ENCODE assay signal across 25 cellular contexts in the genomic region with DNA sequence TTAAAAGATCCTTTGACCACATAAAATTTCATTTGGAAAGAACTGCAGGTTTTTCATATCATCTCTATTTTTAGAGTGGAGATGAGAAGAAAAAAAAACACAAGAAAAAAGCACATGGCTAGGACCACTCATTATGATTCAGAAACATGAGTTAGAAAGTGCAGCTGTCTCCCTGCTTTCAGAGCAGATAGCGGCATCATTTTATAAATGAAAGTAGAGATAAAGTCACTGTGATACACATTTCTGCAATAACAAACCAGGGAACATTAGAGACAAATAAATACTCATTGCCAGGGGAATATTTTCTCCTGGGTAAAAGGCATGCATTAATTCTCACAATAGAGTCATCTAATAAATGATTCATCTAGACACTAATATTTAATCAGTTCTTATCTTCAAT.
"Had no signal": no experiment of that assay in that cellular context is flagged by ENCODE, and none has a peak within 500 bp of the region (broad histone marks: within the 10 kb centered on the region; RNA-seq: fewer than 3 reads in every experiment).

No MANE protein-coding gene starts in this region.

- H3K9me3 ChIP-seq: mucosa of descending colon, ovary, prostate gland, thyroid gland, upper lobe of right lung had no signal

- H3K36me3 Mint-ChIP-seq: activated naive CD8-positive, alpha-beta T cell treated with anti-CD3 and anti-CD28 coated beads for 36 hours; naive thymus-derived CD4-positive, alpha-beta T cell; WTC11 had no signal

- H3K36me3 ChIP-seq: ovary, prostate gland, thyroid gland, upper lobe of right lung had no signal

- H3K4me3 Mint-ChIP-seq: activated naive CD8-positive, alpha-beta T cell treated with anti-CD3 and anti-CD28 coated beads for 36 hours; activated T-cell treated with anti-CD3 and anti-CD28 coated beads, Interleukin-2, amount 50 U/mL, for 4 hours; dendritic cell treated with granulocyte-macrophage colony-stimulating factor and Interleukin-4, amounts not matched to agents 40 ng/mL and 50 ng/mL, for 4 days; naive thymus-derived CD4-positive, alpha-beta T cell; stimulated activated naive CD8-positive, alpha-beta T cell treated with anti-CD3 and anti-CD28 coated beads, Interleukin-15, Interleukin-2, amounts not matched to agents 100 ng/mL and 50 ng/mL, for 24 hours; T-helper 1 cell treated with Interleukin-12 subunit alpha and Interleukin-12 subunit beta and Interleukin-4 antibody, amounts not matched to agents 30 μg/mL and 1 μg/mL, for 36 hours; WTC11 had no signal

- ATAC-seq: activated T-cell treated with anti-CD3 and anti-CD28 coated beads, Interleukin-2, amount 50 U/mL, for 4 hours; foreskin keratinocyte; left colon; mucosa of descending colon; naive thymus-derived CD4-positive, alpha-beta T cell; upper lobe of right lung; WTC11 had no signal

- H3K4me1 ChIP-seq: foreskin keratinocyte, prostate gland, upper lobe of right lung had no signal

- H3K27me3 ChIP-seq: foreskin keratinocyte, ovary, thyroid gland, upper lobe of right lung had no signal

- H3K4me3 ChIP-seq: mucosa of descending colon, ovary, prostate gland, skin epidermis, thyroid gland, upper lobe of right lung had no signal

- DNase-seq: activated CD4-positive, alpha-beta T cell treated with anti-CD3 and anti-CD28 coated beads, Interleukin-2, amount 50 U/mL, for 48 hours; activated CD8-positive, alpha-beta memory T cell treated with anti-CD3 and anti-CD28 coated beads, Interleukin-2, amount 50 U/mL, for 48 hours; activated naive CD4-positive, alpha-beta T cell treated with Interleukin-2 at 50 U/mL for 16 hours; activated naive CD8-positive, alpha-beta T cell treated with anti-CD3 and anti-CD28 coated beads for 36 hours; activated T-cell treated with anti-CD3 and anti-CD28 coated beads, Interleukin-2, amount 50 U/mL, for 4 hours; amygdala; effector CD4-positive, alpha-beta T cell; foreskin keratinocyte; left colon; mesenchymal stem cell; mucosa of descending colon; naive thymus-derived CD4-positive, alpha-beta T cell; ovary; stimulated activated CD4-positive, alpha-beta T cell treated with anti-CD3 and anti-CD28 coated beads, Interleukin-1b, Interleukin-23, amount 100 ng/mL, for 48 hours; substantia nigra; T1000; thyroid gland; upper lobe of right lung had no signal

- H3K9me3 Mint-ChIP-seq: activated naive CD8-positive, alpha-beta T cell treated with anti-CD3 and anti-CD28 coated beads for 36 hours; activated T-cell treated with anti-CD3 and anti-CD28 coated beads, Interleukin-2, amount 50 U/mL, for 4 hours; activated T-helper 2 cell treated with anti-CD3 and anti-CD28 coated beads, Interferon-gamma antibody, Interleukin-2, Interleukin-4, amounts not matched to agents 10 μg/mL and 5 μg/mL and 100 μg/mL, durations not matched to agents 14 hours and 24 hours and 36 hours; dendritic cell treated with granulocyte-macrophage colony-stimulating factor and Interleukin-4, amounts not matched to agents 40 ng/mL and 50 ng/mL, for 4 days; naive thymus-derived CD4-positive, alpha-beta T cell; stimulated activated naive CD8-positive, alpha-beta T cell treated with anti-CD3 and anti-CD28 coated beads, Interleukin-15, Interleukin-2, amounts not matched to agents 100 ng/mL and 50 ng/mL, for 24 hours; T-helper 1 cell treated with Interleukin-12 subunit alpha and Interleukin-12 subunit beta and Interleukin-4 antibody, amounts not matched to agents 30 μg/mL and 1 μg/mL, for 36 hours; WTC11 had no signal

- H3K27ac ChIP-seq: foreskin keratinocyte, ovary, prostate gland, skin epidermis, thyroid gland, upper lobe of right lung had no signal

- H3K27me3 Mint-ChIP-seq: stimulated activated naive CD8-positive, alpha-beta T cell treated with anti-CD3 and anti-CD28 coated beads, Interleukin-15, Interleukin-2, amounts not matched to agents 100 ng/mL and 50 ng/mL, for 24 hours had no signal

- H3K27ac Mint-ChIP-seq: activated naive CD8-positive, alpha-beta T cell treated with anti-CD3 and anti-CD28 coated beads for 36 hours; activated T-helper 2 cell treated with anti-CD3 and anti-CD28 coated beads, Interferon-gamma antibody, Interleukin-2, Interleukin-4, amounts not matched to agents 10 μg/mL and 5 μg/mL and 100 μg/mL, durations not matched to agents 14 hours and 24 hours and 36 hours; dendritic cell treated with granulocyte-macrophage colony-stimulating factor and Interleukin-4, amounts not matched to agents 40 ng/mL and 50 ng/mL, for 4 days; naive thymus-derived CD4-positive, alpha-beta T cell; stimulated activated naive CD8-positive, alpha-beta T cell treated with anti-CD3 and anti-CD28 coated beads, Interleukin-15, Interleukin-2, amounts not matched to agents 100 ng/mL and 50 ng/mL, for 24 hours; T-helper 1 cell treated with Interleukin-12 subunit alpha and Interleukin-12 subunit beta and Interleukin-4 antibody, amounts not matched to agents 30 μg/mL and 1 μg/mL, for 36 hours; WTC11 had no signal

- H3K4me1 Mint-ChIP-seq: activated naive CD8-positive, alpha-beta T cell treated with anti-CD3 and anti-CD28 coated beads for 36 hours; naive thymus-derived CD4-positive, alpha-beta T cell had no signal
